ENCODE assay signal across 8 cellular contexts in the genomic region with DNA sequence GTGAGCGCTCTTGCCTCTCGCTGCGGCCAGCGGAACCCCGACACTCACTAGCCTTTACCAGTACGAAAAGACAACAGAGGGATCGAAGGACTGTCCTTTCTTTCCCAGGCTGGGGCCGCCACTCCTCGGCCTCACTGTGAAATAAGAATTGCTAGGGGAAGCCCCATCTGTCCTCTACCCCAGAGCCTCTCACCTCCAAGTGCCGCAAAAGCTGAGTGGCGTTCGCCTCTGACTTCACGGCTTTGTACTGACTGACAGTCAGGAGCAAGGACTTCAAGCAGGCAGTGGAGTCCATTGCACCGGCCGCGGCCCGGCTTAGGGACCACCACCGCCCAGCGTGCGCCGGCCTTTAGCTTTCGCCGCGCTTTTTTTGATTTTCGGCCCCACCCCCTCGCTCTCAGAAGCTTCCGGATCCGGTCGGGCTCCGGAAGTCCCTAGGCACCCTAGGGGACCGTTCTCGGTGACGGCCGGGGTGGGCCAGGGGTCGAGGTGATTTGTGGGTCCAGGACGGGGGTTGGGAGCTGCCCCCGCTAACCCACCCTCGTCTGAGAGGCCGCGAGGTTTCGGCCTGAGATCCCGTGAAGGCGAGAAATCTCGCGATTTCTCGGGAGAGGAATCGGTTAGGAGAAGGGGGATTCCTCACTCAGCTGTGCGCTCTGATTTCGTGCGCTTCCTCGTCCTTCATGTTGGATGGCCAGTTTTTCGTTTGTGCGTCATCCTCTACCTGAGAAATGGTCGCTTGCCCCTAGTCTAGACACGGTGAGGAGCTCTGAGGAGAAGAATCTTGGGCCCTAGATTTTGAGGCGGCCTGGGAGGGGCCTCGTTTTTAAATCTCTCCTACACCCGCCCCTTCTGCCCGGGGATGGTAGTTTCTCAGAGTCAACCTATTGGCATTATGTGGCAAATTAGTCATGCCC. TPM values are rescaled to one million over a fixed set of nuclear protein-coding genes. Genes with fewer than 3 reads are reported as not detected.
DNase-seq lines count a peak whose midpoint lies in the region; ATAC-seq and TF ChIP-seq lines count a peak whose summit lies in the region.

Gene CIP2A, minus strand, starts transcription at position 358 of the 917 bp plus-strand sequence. Its CDS starts 63 bp downstream, at position 295.
A gene with protein sequence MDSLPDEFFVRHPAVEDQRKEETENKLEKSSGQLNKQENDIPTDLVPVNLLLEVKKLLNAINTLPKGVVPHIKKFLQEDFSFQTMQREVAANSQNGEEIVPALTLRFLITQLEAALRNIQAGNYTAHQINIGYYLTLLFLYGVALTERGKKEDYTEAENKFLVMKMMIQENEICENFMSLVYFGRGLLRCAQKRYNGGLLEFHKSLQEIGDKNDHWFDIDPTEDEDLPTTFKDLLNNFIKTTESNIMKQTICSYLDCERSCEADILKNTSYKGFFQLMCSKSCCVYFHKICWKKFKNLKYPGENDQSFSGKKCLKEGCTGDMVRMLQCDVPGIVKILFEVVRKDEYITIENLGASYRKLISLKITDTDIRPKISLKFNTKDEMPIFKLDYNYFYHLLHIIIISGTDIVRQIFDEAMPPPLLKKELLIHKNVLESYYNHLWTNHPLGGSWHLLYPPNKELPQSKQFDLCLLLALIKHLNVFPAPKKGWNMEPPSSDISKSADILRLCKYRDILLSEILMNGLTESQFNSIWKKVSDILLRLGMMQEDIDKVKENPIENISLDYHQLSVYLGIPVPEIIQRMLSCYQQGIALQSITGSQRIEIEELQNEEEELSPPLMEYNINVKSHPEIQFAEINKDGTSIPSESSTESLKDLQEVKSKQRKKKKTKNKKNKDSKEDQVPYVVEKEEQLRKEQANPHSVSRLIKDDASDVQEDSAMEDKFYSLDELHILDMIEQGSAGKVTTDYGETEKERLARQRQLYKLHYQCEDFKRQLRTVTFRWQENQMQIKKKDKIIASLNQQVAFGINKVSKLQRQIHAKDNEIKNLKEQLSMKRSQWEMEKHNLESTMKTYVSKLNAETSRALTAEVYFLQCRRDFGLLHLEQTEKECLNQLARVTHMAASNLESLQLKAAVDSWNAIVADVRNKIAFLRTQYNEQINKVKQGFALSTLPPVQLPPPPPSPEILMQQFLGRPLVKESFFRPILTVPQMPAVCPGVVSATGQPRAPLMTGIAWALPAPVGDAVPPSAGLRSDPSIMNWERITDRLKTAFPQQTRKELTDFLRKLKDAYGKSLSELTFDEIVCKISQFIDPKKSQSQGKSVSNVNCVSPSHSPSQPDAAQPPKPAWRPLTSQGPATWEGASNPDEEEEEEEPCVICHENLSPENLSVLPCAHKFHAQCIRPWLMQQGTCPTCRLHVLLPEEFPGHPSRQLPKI (plus strand): TSS at position 642 of the 917 bp plus-strand sequence. CDS start 15,685 bp downstream, outside the sequence.

- DNase-seq in Ammon's horn (ENCODE audit: low spot score) (peak; percentile 84), NCI-H460 (ENCODE audit: extremely low read depth, low read depth) (peak; percentile 77), cerebellar nuclear complex (lab: John Stamatoyannopoulos, UW) (peak; percentile 2 to 30), islet precursor cell (peak; percentile 99)
- peak; percentile 68 for DNase-seq in activated CD4-positive, alpha-beta T cell treated with anti-CD3 and anti-CD28 coated beads for 1 hour
- DNase-seq in stimulated activated CD4-positive, alpha-beta T cell treated with anti-CD3 and anti-CD28 coated beads, Interleukin-12 subunit alpha, Interleukin-12 subunit beta, amount 100 ng/mL, for 4 hours = peak; percentile 72

- peak; percentile 90 for TF ChIP-seq POLR2A in GM19193 (IDR thresholded peaks at IDR 0.05; ENCODE audit: extremely low read depth, insufficient read depth, insufficient read length)

- peak; percentile 95 for ATAC-seq in HG03432 (IDR thresholded peaks at IDR 0.05; ENCODE audit: unreplicated experiment)

RNA-seq across cellular contexts. Expression of gene CIP2A, which starts in this region (rescaled TPM):
- total RNA-seq in NCI-H460 (2014; rRNA removed; shearing (Covaris generic)) = 18.2 and 21.9 TPM in 2 replicates
- polyA plus RNA-seq in NCI-H460 (2014; cell fraction: nucleus; rRNA removed) = 25.5 and 35.3 TPM in 2 replicates

RNA-seq across cellular contexts. Expression of the second gene that starts in this region (rescaled TPM):
- total RNA-seq in NCI-H460 (2014; rRNA removed; shearing (Covaris generic)) = 5.8 and 6.2 TPM in 2 replicates
- polyA plus RNA-seq in NCI-H460 (2014; cell fraction: nucleus; rRNA removed) = 6.6 and 8.7 TPM in 2 replicates

Comparison
In these comparisons a context has a peak if more than half of its experiments do, and no peak if none do; other contexts are left out.
1. Peak in every context shown above with its lines: DNase-seq and ATAC-seq.
2. DNase-seq: peak in every context shown above with its lines; median percentile 99 in islet precursor cell; 84 in Ammon's horn; 77 in NCI-H460; 72 in stimulated activated CD4-positive, alpha-beta T cell treated with anti-CD3 and anti-CD28 coated beads, Interleukin-12 subunit alpha, Interleukin-12 subunit beta, amount 100 ng/mL, for 4 hours; 68 in activated CD4-positive, alpha-beta T cell treated with anti-CD3 and anti-CD28 coated beads for 1 hour; 16 in cerebellar nuclear complex.